ENCODE assay signal across 10 cellular contexts in genomic region chr6:135052939-135053338, GRCh38. TPM values are rescaled to one million over a fixed set of nuclear protein-coding genes. Genes with fewer than 3 reads are reported as not detected.
DNase-seq lines count a peak whose midpoint lies in the region; ATAC-seq and TF ChIP-seq lines count a peak whose summit lies in the region.
"Had no signal": no experiment of that assay in that cellular context is flagged by ENCODE, and none has a peak within 500 bp of the region (broad histone marks: within the 10 kb centered on the region; RNA-seq: fewer than 3 reads in every experiment).

No MANE protein-coding gene starts in this region.

- H3K9me3 ChIP-seq in T-helper 17 cell (ENCODE audit: control insufficient read depth, low read length, poor library complexity, severe bottlenecking), result no peaks in the 10 kb centered on the region

- peak overlapping the region; percentile 42 for H3K4me3 ChIP-seq in fibroblast of the aortic adventitia (ENCODE audit: low read depth, low read length)

- no peak for TF ChIP-seq CTCF in fibroblast of the aortic adventitia (IDR thresholded peaks at IDR 0.05; ENCODE audit: insufficient read depth, low read length)

- H3K27ac Mint-ChIP-seq in stimulated activated naive CD8-positive, alpha-beta T cell treated with anti-CD3 and anti-CD28 coated beads, Interleukin-15, Interleukin-2, amounts not matched to agents 100 ng/mL and 50 ng/mL, for 24 hours, result peak overlapping the region; percentile 98
- H3K27ac Mint-ChIP-seq in T-helper 17 cell, result peak overlapping the region; percentile 100

- no peaks in the 10 kb centered on the region for H3K27me3 Mint-ChIP-seq in stimulated activated naive CD8-positive, alpha-beta T cell treated with anti-CD3 and anti-CD28 coated beads, Interleukin-15, Interleukin-2, amounts not matched to agents 100 ng/mL and 50 ng/mL, for 24 hours
- H3K27me3 Mint-ChIP-seq in T-helper 17 cell, result no peaks in the 10 kb centered on the region

- DNase-seq in stimulated activated naive CD8-positive, alpha-beta T cell treated with anti-CD3 and anti-CD28 coated beads, Interleukin-15, Interleukin-2, amounts not matched to agents 100 U/mL and 50 U/mL, for 24 hours, result no peak
- DNase-seq in T-helper 17 cell (no peak), fibroblast of the aortic adventitia (ENCODE audit: low read depth) (no peak), NCI-H146 treated with DMSO at 0.1 percent for 48 hours (lab: John Stamatoyannopoulos, UW; ENCODE audit: unreplicated experiment) (no peak), AML-193 (lab: John Stamatoyannopoulos, UW) (no peak), NCI-H526 treated with DMSO at 0.1 percent for 48 hours (lab: John Stamatoyannopoulos, UW) (no peak)
- DNase-seq: activated effector memory CD4-positive, alpha-beta T cell treated with Interleukin-2 at 50 U/mL for 16 hours had no signal

- H3K36me3 Mint-ChIP-seq in stimulated activated naive CD8-positive, alpha-beta T cell treated with anti-CD3 and anti-CD28 coated beads, Interleukin-15, Interleukin-2, amounts not matched to agents 100 ng/mL and 50 ng/mL, for 24 hours (ENCODE audit: low read depth), result peaks cover 43% of the 10 kb centered on the region
- H3K36me3 Mint-ChIP-seq in T-helper 17 cell (ENCODE audit: low read depth), result peaks cover 3% of the 10 kb centered on the region

- ATAC-seq in stimulated activated naive CD8-positive, alpha-beta T cell treated with anti-CD3 and anti-CD28 coated beads, Interleukin-15, Interleukin-2, amounts not matched to agents 100 U/mL and 50 U/mL, for 24 hours, result no peak
- ATAC-seq in T-helper 17 cell (no peak), HG03097 (IDR thresholded peaks at IDR 0.05; ENCODE audit: low FRiP score, unreplicated experiment) (no peak)
- ATAC-seq: esophagus mucosa had no signal

- peaks cover 44% of the 10 kb centered on the region for H3K4me1 Mint-ChIP-seq in stimulated activated naive CD8-positive, alpha-beta T cell treated with anti-CD3 and anti-CD28 coated beads, Interleukin-15, Interleukin-2, amounts not matched to agents 100 ng/mL and 50 ng/mL, for 24 hours (ENCODE audit: low read depth)
- peaks cover 37% of the 10 kb centered on the region for H3K4me1 Mint-ChIP-seq in T-helper 17 cell

- H3K4me3 Mint-ChIP-seq in stimulated activated naive CD8-positive, alpha-beta T cell treated with anti-CD3 and anti-CD28 coated beads, Interleukin-15, Interleukin-2, amounts not matched to agents 100 ng/mL and 50 ng/mL, for 24 hours, result peak overlapping the region; percentile 98
- peak overlapping the region; percentile 50 for H3K4me3 Mint-ChIP-seq in T-helper 17 cell

- no peaks in the 10 kb centered on the region for H3K9me3 Mint-ChIP-seq in stimulated activated naive CD8-positive, alpha-beta T cell treated with anti-CD3 and anti-CD28 coated beads, Interleukin-15, Interleukin-2, amounts not matched to agents 100 ng/mL and 50 ng/mL, for 24 hours

RNA-seq across cellular contexts. Expression of gene HBS1L, which starts 1.7 kb away (rescaled TPM):
- total RNA-seq in T-helper 17 cell, result 10 to 100 TPM; 72.1 to 94.0 TPM
- 141 and 158 TPM in 2 replicates for total RNA-seq in fibroblast of the aortic adventitia (ENCODE audit: low replicate concordance)
